ENCODE assay signal across 15 cellular contexts in the genomic region with DNA sequence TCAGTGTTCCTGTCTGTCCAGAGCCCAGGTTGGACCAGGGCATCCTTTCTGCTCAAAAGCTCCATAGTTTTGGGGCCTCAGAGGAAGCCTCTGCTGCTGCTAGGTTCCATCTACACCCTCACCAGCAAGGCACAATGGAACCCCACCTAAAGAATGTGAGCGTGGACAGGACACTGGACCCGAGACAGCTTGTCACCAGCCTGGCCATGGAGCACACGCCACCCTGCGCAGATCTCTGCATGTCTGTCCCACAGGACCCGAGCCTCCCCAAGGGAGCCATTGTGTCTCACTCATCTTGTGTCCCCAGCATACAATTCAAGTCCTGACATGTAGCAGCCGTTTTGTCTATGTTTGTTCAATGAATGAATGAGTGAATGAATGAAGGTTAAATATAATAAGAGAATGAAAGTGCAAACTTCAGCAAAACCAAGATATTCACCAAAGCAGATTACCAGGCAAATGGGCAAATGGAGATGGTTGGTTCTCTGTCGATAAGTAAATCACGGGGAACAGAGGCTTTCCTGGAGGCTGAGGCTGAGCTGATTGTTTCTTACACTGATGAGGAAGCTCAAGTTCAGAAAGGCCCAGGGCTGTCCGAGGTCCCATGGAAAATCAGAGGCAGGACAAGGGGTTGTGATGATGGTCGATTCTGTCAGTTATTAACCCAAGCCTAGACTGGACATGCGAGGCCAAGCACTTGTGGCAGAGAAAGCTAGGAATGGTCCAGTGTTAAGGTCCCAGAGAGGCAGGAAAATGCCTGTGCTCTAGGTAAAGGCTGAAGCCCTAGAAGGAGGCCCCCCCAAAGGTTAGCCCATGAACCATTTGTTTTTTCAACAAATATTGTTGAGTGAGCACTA. TPM values are rescaled to one million over a fixed set of nuclear protein-coding genes. Genes with fewer than 3 reads are reported as not detected.
DNase-seq lines count a peak whose midpoint lies in the region; ATAC-seq and TF ChIP-seq lines count a peak whose summit lies in the region.
"Had no signal": no experiment of that assay in that cellular context is flagged by ENCODE, and none has a peak within 500 bp of the region (broad histone marks: within the 10 kb centered on the region; RNA-seq: fewer than 3 reads in every experiment).

No MANE protein-coding gene starts in this region.

- H2AFZ ChIP-seq in GM23338, result no peak overlapping the region; the same call in 1 of the 2 replicates

- H3K9me2 ChIP-seq in GM23338 (ENCODE audit: insufficient read depth), result no peaks in the 10 kb centered on the region

- H3K79me2 ChIP-seq in GM23338 (replicated peaks; ENCODE audit: insufficient read depth), result no peaks in the 10 kb centered on the region

- no peaks in the 10 kb centered on the region for H3F3A ChIP-seq in GM23338 (replicated peaks; ENCODE audit: low read depth)

- H3K36me3 Mint-ChIP-seq in GM23338 (ENCODE audit: low read depth) (no peaks in the 10 kb centered on the region), endothelial cell (ENCODE audit: low read depth, unreplicated experiment) (no peaks in the 10 kb centered on the region), immature natural killer cell (no peaks in the 10 kb centered on the region)
- H3K36me3 Mint-ChIP-seq: CD4-positive, alpha-beta memory T cell had no signal

- no peak overlapping the region for H3K4me3 Mint-ChIP-seq in GM23338
- no peak overlapping the region for H3K4me3 Mint-ChIP-seq in endothelial cell (ENCODE audit: unreplicated experiment)
- no peak overlapping the region for H3K4me3 Mint-ChIP-seq in immature natural killer cell
- H3K4me3 Mint-ChIP-seq: CD4-positive, alpha-beta memory T cell had no signal

- H3K27ac Mint-ChIP-seq in GM23338 (0 out of 2 replicates have a peak overlapping the region, but pooled peaks have one; percentile 46), endothelial cell (ENCODE audit: unreplicated experiment) (no peak overlapping the region), immature natural killer cell (no peak overlapping the region)

- H3K9me3 Mint-ChIP-seq in GM23338 (no peaks in the 10 kb centered on the region; the same call in 2 of the 3 replicates), endothelial cell (ENCODE audit: unreplicated experiment) (no peaks in the 10 kb centered on the region), immature natural killer cell (no peaks in the 10 kb centered on the region)
- H3K9me3 Mint-ChIP-seq: CD4-positive, alpha-beta memory T cell had no signal

- no peaks in the 10 kb centered on the region for H3K27me3 ChIP-seq in GM23338 (ENCODE audit: insufficient read depth)
- no peaks in the 10 kb centered on the region for H3K27me3 ChIP-seq in liver (ENCODE audit: control insufficient read depth in 4 of 4, insufficient read depth in 4 of 4, low read length in 3 of 4)
- H3K27me3 ChIP-seq: BE2C had no signal

- DNase-seq in GM23338 (ENCODE audit: low spot score), result no peak
- peak; percentile 61 for DNase-seq in coronary artery (ENCODE audit: low spot score)
- DNase-seq in renal cortical epithelial cell (ENCODE audit: low read depth), result peak; percentile 4
- DNase-seq in RKO (ENCODE audit: low spot score), result no peak
- DNase-seq in endothelial cell (ENCODE audit: low spot score), result no peak
- no peak for DNase-seq in immature natural killer cell
- DNase-seq: BE2C; CD4-positive, alpha-beta memory T cell; DMS79 had no signal

- 68% methylated on average over 11 of the region's 11 CpGs for WGBS in liver

- H3K4me3 ChIP-seq in GM23338 (no peak overlapping the region), coronary artery (no peak overlapping the region), liver (ENCODE audit: low read depth in 1 of 3, low read length in 3 of 3) (no peak overlapping the region)
- H3K4me3 ChIP-seq: GM12878 had no signal

- H3K27ac ChIP-seq in GM23338 (ENCODE audit: low read depth), result no peak overlapping the region
- no peak overlapping the region for H3K27ac ChIP-seq in coronary artery
- no peak overlapping the region for H3K27ac ChIP-seq in liver (ENCODE audit: low read depth in 1 of 2, low read length in 2 of 2)
- H3K27ac ChIP-seq: C4-2B had no signal

- no peaks in the 10 kb centered on the region for H3K36me3 ChIP-seq in GM23338 (ENCODE audit: insufficient read depth)
- no peaks in the 10 kb centered on the region for H3K36me3 ChIP-seq in liver (ENCODE audit: control insufficient read depth in 4 of 4, insufficient read depth in 3 of 4, low read depth in 1 of 4, low read length in 3 of 4)
- H3K36me3 ChIP-seq: BE2C had no signal

- H4K20me1 ChIP-seq in GM23338 (replicated peaks; ENCODE audit: insufficient read depth), result no peaks in the 10 kb centered on the region

- TF ChIP-seq CTCF in GM23338 (conservative IDR thresholded peaks at IDR 0.05; ENCODE audit: low read depth in 2 of 2) (no peak), coronary artery (IDR thresholded peaks at IDR 0.05) (no peak), liver (IDR thresholded peaks at IDR 0.05; ENCODE audit: low read depth, low read length, missing input control) (no peak), endothelial cell (IDR thresholded peaks at IDR 0.05; ENCODE audit: unreplicated experiment) (no peak)

- H3K9me3 ChIP-seq in liver (ENCODE audit: control insufficient read depth in 4 of 4, low read length in 3 of 4), result no peaks in the 10 kb centered on the region
- H3K9me3 ChIP-seq: BE2C had no signal

- ATAC-seq in GM23338, result no peak
- ATAC-seq in HG03521 (IDR thresholded peaks at IDR 0.05; ENCODE audit: unreplicated experiment), result no peak
- ATAC-seq: GM12878 had no signal

- H3K27me3 Mint-ChIP-seq in GM23338 (ENCODE audit: insufficient read depth, low read depth, poor library complexity), result no peaks in the 10 kb centered on the region
- peaks cover 8% of the 10 kb centered on the region for H3K27me3 Mint-ChIP-seq in endothelial cell (ENCODE audit: unreplicated experiment)
- peaks cover 0 to 2% (median 0%) of the 10 kb centered on the region in 3 donors for H3K27me3 Mint-ChIP-seq in immature natural killer cell (ENCODE audit: low read depth in 3 of 3)

- no peaks in the 10 kb centered on the region for H3K4me1 Mint-ChIP-seq in GM23338
- H3K4me1 Mint-ChIP-seq in endothelial cell (ENCODE audit: unreplicated experiment), result peaks cover 4% of the 10 kb centered on the region
- H3K4me1 Mint-ChIP-seq in immature natural killer cell, result no peaks in the 10 kb centered on the region
- H3K4me1 Mint-ChIP-seq: CD4-positive, alpha-beta memory T cell had no signal

- H3K4me1 ChIP-seq in GM23338 (ENCODE audit: insufficient read depth) (no peaks in the 10 kb centered on the region), liver (ENCODE audit: control insufficient read depth in 4 of 4, insufficient read depth in 4 of 4, low read length in 3 of 4) (peaks cover 6 to 50% (median 38%) of the 10 kb centered on the region in 4 donors)
- H3K4me1 ChIP-seq: BE2C had no signal

- TF ChIP-seq RAD21 in liver (IDR thresholded peaks at IDR 0.05), result no peak

- H3K9ac ChIP-seq in liver (ENCODE audit: low read depth in 1 of 2, low read length in 2 of 2), result no peak overlapping the region

- no peak overlapping the region for H3K4me2 ChIP-seq in GM23338

TF ChIP-seq in GM23338, 12 proteins besides CTCF, POLR2A, EP300 and RAD21 (continues in another document):
- TF ChIP-seq, protein P1, sequence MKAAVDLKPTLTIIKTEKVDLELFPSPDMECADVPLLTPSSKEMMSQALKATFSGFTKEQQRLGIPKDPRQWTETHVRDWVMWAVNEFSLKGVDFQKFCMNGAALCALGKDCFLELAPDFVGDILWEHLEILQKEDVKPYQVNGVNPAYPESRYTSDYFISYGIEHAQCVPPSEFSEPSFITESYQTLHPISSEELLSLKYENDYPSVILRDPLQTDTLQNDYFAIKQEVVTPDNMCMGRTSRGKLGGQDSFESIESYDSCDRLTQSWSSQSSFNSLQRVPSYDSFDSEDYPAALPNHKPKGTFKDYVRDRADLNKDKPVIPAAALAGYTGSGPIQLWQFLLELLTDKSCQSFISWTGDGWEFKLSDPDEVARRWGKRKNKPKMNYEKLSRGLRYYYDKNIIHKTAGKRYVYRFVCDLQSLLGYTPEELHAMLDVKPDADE (IDR thresholded peaks at IDR 0.05), result no peak
- TF ChIP-seq POLR2AphosphoS5 (IDR thresholded peaks at IDR 0.05; ENCODE audit: low read depth) (no peak), EZH2 (IDR thresholded peaks at IDR 0.05; ENCODE audit: low read depth, unreplicated experiment) (no peak)

TF ChIP-seq in liver, 16 proteins besides CTCF, POLR2A, EP300 and RAD21 (continues in another document):
- TF ChIP-seq SP1 (IDR thresholded peaks at IDR 0.05) (peak; percentile 16), YY1 (IDR thresholded peaks at IDR 0.05) (no peak)
- TF ChIP-seq, protein P2, sequence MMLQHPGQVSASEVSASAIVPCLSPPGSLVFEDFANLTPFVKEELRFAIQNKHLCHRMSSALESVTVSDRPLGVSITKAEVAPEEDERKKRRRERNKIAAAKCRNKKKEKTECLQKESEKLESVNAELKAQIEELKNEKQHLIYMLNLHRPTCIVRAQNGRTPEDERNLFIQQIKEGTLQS (IDR thresholded peaks at IDR 0.05), result no peak
- TF ChIP-seq, protein P3, sequence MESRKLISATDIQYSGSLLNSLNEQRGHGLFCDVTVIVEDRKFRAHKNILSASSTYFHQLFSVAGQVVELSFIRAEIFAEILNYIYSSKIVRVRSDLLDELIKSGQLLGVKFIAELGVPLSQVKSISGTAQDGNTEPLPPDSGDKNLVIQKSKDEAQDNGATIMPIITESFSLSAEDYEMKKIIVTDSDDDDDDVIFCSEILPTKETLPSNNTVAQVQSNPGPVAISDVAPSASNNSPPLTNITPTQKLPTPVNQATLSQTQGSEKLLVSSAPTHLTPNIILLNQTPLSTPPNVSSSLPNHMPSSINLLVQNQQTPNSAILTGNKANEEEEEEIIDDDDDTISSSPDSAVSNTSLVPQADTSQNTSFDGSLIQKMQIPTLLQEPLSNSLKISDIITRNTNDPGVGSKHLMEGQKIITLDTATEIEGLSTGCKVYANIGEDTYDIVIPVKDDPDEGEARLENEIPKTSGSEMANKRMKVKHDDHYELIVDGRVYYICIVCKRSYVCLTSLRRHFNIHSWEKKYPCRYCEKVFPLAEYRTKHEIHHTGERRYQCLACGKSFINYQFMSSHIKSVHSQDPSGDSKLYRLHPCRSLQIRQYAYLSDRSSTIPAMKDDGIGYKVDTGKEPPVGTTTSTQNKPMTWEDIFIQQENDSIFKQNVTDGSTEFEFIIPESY (IDR thresholded peaks at IDR 0.05), result no peak

RNA-seq across cellular contexts. Expression of a gene that starts 27.0 kb away (rescaled TPM):
- total RNA-seq in GM23338 (2014; rRNA removed; shearing (Covaris generic)), result not detected in 2 replicates
- not detected in 2 replicates for polyA plus RNA-seq in GM23338 (2016; fragmentation: Nextera tagmentation; extraction: Ambion mirVana)
- over 10,000 TPM in 1 of 2 donors, 1,000 to 10,000 TPM in 1; 2,087 to 17,984 TPM for total RNA-seq in liver
- polyA plus RNA-seq in liver, result over 10,000 TPM; 11,518 to 14,500 TPM
- total RNA-seq in renal cortical epithelial cell, result 6.1 and 46.4 TPM in 2 replicates
- total RNA-seq in endothelial cell (ENCODE audit: unreplicated experiment), result not detected
- polyA plus RNA-seq in immature natural killer cell, result not detected
- total RNA-seq: A172; CD4-positive, alpha-beta memory T cell; G401 had no signal
- polyA plus RNA-seq: CD4-positive, alpha-beta memory T cell; GM12878 had no signal

RNA-seq across cellular contexts. Expression of a gene that starts 58.0 kb away (rescaled TPM):
- total RNA-seq in GM23338 (2014; rRNA removed; shearing (Covaris generic)), result 0.90 and 1.3 TPM in 2 replicates
- polyA plus RNA-seq in GM23338 (2016; fragmentation: Nextera tagmentation; extraction: Ambion mirVana) (0.12 and 0.81 TPM in 2 replicates), liver (100 to 1,000 TPM in 1 of 2 donors, 10 to 100 TPM in 1; 37.0 to 122 TPM), immature natural killer cell (not detected)
- total RNA-seq in liver (100 to 1,000 TPM in 1 of 2 donors, 10 to 100 TPM in 1; 45.7 to 250 TPM), renal cortical epithelial cell (0.35 and 15.5 TPM in 2 replicates), endothelial cell (ENCODE audit: unreplicated experiment) (0.26 TPM)
- total RNA-seq: A172; CD4-positive, alpha-beta memory T cell; G401 had no signal
- polyA plus RNA-seq: CD4-positive, alpha-beta memory T cell; GM12878 had no signal

Comparison
In these comparisons a context has a peak if more than half of its experiments do, and no peak if none do; other contexts are left out.
1. DNase-seq: peak in coronary artery (single experiment) and renal cortical epithelial cell (single experiment); none in GM23338 (single experiment), RKO (single experiment), endothelial cell (single experiment) and immature natural killer cell (0 of 3).